ENCODE assay signal across 20 cellular contexts in genomic region chr18:11726556-11726955, GRCh38.
"Had no signal": no experiment of that assay in that cellular context is flagged by ENCODE, and none has a peak within 500 bp of the region (broad histone marks: within the 10 kb centered on the region; RNA-seq: fewer than 3 reads in every experiment).

No MANE protein-coding gene starts in this region.

- H3K4me1 ChIP-seq: prostate gland, right atrium auricular region, tibial nerve had no signal

- H3K4me3 ChIP-seq: hepatocyte, ovary, prostate gland, right atrium auricular region, skin epidermis, tibial nerve had no signal

- ATAC-seq: left ventricle myocardium superior, natural killer cell, T-helper 17 cell had no signal

- H3K27me3 ChIP-seq: ovary, right atrium auricular region, tibial nerve had no signal

- FAIRE-seq: urothelium cell line had no signal

- H3K4me2 ChIP-seq: hepatocyte had no signal

- H2AFZ ChIP-seq: hepatocyte had no signal

- H3K27ac ChIP-seq: hepatocyte, neutrophil, ovary, prostate gland, right atrium auricular region, skin epidermis, tibial nerve had no signal

- H3K9me3 ChIP-seq: neutrophil, ovary, prostate gland, right atrium auricular region, tibial nerve had no signal

- DNase-seq: activated CD4-positive, alpha-beta memory T cell treated with anti-CD3 and anti-CD28 coated beads for 36 hours; activated CD4-positive, alpha-beta T cell treated with anti-CD3 and anti-CD28 coated beads for 48 hours; activated effector memory CD4-positive, alpha-beta T cell treated with anti-CD3 and anti-CD28 coated beads, Interleukin-2, amount 50 U/mL, for 16 hours; activated naive CD4-positive, alpha-beta T cell treated with anti-CD3 and anti-CD28 coated beads, Interleukin-2, amount 10 ng/mL, durations not matched to agents 7 days and 5 days; erythroblast; foreskin melanocyte; left ventricle myocardium superior; midbrain; natural killer cell; ovary; stimulated activated CD4-positive, alpha-beta T cell treated with anti-CD3 and anti-CD28 coated beads, Interleukin-1b, Interleukin-23, amount 100 ng/mL, for 48 hours; stimulated activated naive CD8-positive, alpha-beta T cell treated with anti-CD3 and anti-CD28 coated beads, Interleukin-15, amount 100 ng/mL, for 72 hours; T-helper 17 cell had no signal

- H3K36me3 ChIP-seq: neutrophil, ovary, prostate gland, right atrium auricular region had no signal

- H3K79me2 ChIP-seq: hepatocyte had no signal
